Comparison of ENCODE assay signal across 21 cellular contexts in the genomic region with DNA sequence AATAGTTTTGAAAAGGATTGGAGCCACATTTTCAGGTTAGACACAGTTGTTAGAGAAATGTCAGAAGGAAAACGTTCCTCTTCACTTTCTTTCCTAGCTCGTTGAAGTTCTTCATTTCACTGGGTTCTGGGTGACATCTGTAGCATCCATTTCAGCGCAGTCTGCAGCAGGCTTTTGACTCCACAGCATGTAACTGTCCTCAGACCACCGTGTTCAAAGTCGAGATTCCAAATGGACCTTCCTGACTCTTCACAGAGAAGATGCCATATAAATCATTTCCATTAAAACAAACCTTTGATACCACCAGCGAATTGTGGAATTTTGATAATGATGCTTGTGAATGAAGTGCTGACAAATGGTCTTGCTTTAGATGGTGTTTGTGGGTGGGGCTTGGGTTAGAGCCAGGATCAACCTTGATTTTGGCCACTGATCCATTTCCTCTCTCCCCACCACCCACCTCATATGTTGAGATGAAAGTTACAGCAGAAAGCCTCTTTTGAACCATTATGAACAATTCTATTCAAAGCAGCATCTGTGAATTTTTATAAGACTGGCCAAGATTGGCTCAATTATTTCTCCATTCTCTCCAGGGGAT.
DNase-seq lines count a peak whose midpoint lies in the region; ATAC-seq and TF ChIP-seq lines count a peak whose summit lies in the region.
"Had no signal": no experiment of that assay in that cellular context is flagged by ENCODE, and none has a peak within 500 bp of the region (broad histone marks: within the 10 kb centered on the region; RNA-seq: fewer than 3 reads in every experiment).

No MANE protein-coding gene starts in this region.

- DNase-seq in T-helper 2 cell treated with Interferon-gamma antibody and Interleukin-4, amounts not matched to agents 5 μg/mL and 100 μg/mL, for 36 hours (ENCODE audit: low spot score), result no peak
- no peak for DNase-seq in T-helper 2 cell
- DNase-seq in CD8-positive, alpha-beta memory T cell, result no peak
- DNase-seq in Panc1 (ENCODE audit: low read depth, low spot score), result no peak
- DNase-seq in epithelial cell of prostate (ENCODE audit: low read depth, low spot score), result no peak
- no peak for DNase-seq in NCI-H526 treated with DMSO at 0.1 percent for 48 hours (lab: John Stamatoyannopoulos, UW)
- DNase-seq: activated CD8-positive, alpha-beta memory T cell treated with anti-CD3 and anti-CD28 coated beads for 24 hours; dermis blood vessel endothelial cell; foreskin melanocyte; MM.1S; NCI-H1436 treated with DMSO at 0.1 percent for 48 hours; NCI-H524; stimulated activated CD4-positive, alpha-beta T cell treated with anti-CD3 and anti-CD28 coated beads, Interleukin-12 subunit alpha, Interleukin-12 subunit beta, amount 100 ng/mL, for 4 hours; uterus; WERI-Rb-1 had no signal

- no TSS peak for BruUV-seq in Panc1 (replicated peaks; lab: Mats Ljungman, UMichigan)

- in situ Hi-C loops in Panc1 (cut with HindIII; ENCODE audit: low pct_unique_long_range_greater_than_20kb, low sequenced_read_pairs), result no loop called here

- H3K9me3 Mint-ChIP-seq in T-helper 2 cell treated with Interferon-gamma antibody and Interleukin-4, amounts not matched to agents 5 μg/mL and 100 μg/mL, for 36 hours, result no peaks in the 10 kb centered on the region
- no peaks in the 10 kb centered on the region for H3K9me3 Mint-ChIP-seq in CD8-positive, alpha-beta memory T cell

- H3K27ac ChIP-seq in CD8-positive, alpha-beta memory T cell (ENCODE audit: low read depth, low read length), result no peak overlapping the region
- H3K27ac ChIP-seq in Panc1 (ENCODE audit: low read length) (peak overlapping the region; percentile 71; the same call in 1 of the 2 replicates), epithelial cell of prostate (peak overlapping the region; percentile 70)
- H3K27ac ChIP-seq: hepatocyte, suprapubic skin, uterus, WERI-Rb-1 had no signal

- intact Hi-C loops in Panc1 (cut with micrococcal nuclease; ENCODE audit: unreplicated experiment), result loop anchor here (5.0 kb wide), 1 partner anchor 96 kb away; no protein-coding TSS in a partner anchor

- POLR2A ChIA-PET in CD8-positive, alpha-beta memory T cell (lab: Charles Lee), result no interaction called here
- POLR2A ChIA-PET in Panc1 (lab: Charles Lee), result interaction anchor here (0.7 kb wide), 1 partner anchor 164 kb away, joined by 3 read pairs; no protein-coding TSS in a partner anchor

- no peak for ATAC-seq in Panc1
- no peak for ATAC-seq in HG03571 (IDR thresholded peaks at IDR 0.05; ENCODE audit: unreplicated experiment)
- ATAC-seq in GM21723 (IDR thresholded peaks at IDR 0.05; ENCODE audit: unreplicated experiment), result no peak
- ATAC-seq: Right ventricle myocardium inferior had no signal

- peaks cover 3% of the 10 kb centered on the region for H3K36me3 Mint-ChIP-seq in T-helper 2 cell treated with Interferon-gamma antibody and Interleukin-4, amounts not matched to agents 5 μg/mL and 100 μg/mL, for 36 hours (ENCODE audit: low read depth)
- H3K36me3 Mint-ChIP-seq in CD8-positive, alpha-beta memory T cell, result no peaks in the 10 kb centered on the region

- H3K4me1 ChIP-seq in CD8-positive, alpha-beta memory T cell (ENCODE audit: insufficient read depth, low read length), result peaks cover 13% of the 10 kb centered on the region
- peaks cover 9% of the 10 kb centered on the region; the same call in 1 of the 2 replicates for H3K4me1 ChIP-seq in Panc1 (ENCODE audit: control insufficient read depth, insufficient read depth, low read length)
- H3K4me1 ChIP-seq: uterus had no signal

- H3K9me3 ChIP-seq in CD8-positive, alpha-beta memory T cell (ENCODE audit: low read length), result no peaks in the 10 kb centered on the region
- H3K9me3 ChIP-seq in Panc1 (ENCODE audit: control insufficient read depth, insufficient read depth, low read depth, low read length), result no peaks in the 10 kb centered on the region
- H3K9me3 ChIP-seq: suprapubic skin, uterus had no signal

- H3K4me3 Mint-ChIP-seq in T-helper 2 cell treated with Interferon-gamma antibody and Interleukin-4, amounts not matched to agents 5 μg/mL and 100 μg/mL, for 36 hours, result peak overlapping the region; percentile 62
- H3K4me3 Mint-ChIP-seq in CD8-positive, alpha-beta memory T cell, result peak overlapping the region in 6 of 7 donors; percentile 76 to 89 (median 83)

- CTCF ChIA-PET in CD8-positive, alpha-beta memory T cell (lab: Charles Lee), result interaction anchor here (0.7 kb wide), 1 partner anchor 13 kb away, joined by 3 read pairs; no protein-coding TSS in a partner anchor
- CTCF ChIA-PET in Panc1 (lab: Charles Lee), result no interaction called here

- TF ChIP-seq CTCF in Panc1 (IDR thresholded peaks at IDR 0.05), result no peak

- H3K27me3 Mint-ChIP-seq in T-helper 2 cell treated with Interferon-gamma antibody and Interleukin-4, amounts not matched to agents 5 μg/mL and 100 μg/mL, for 36 hours (ENCODE audit: low read depth), result peaks cover 8% of the 10 kb centered on the region
- peaks cover 0 to 1% of the 10 kb centered on the region in 2 donors for H3K27me3 Mint-ChIP-seq in CD8-positive, alpha-beta memory T cell

- peaks cover 48% of the 10 kb centered on the region for H3K4me1 Mint-ChIP-seq in T-helper 2 cell treated with Interferon-gamma antibody and Interleukin-4, amounts not matched to agents 5 μg/mL and 100 μg/mL, for 36 hours (ENCODE audit: low read depth)
- peaks cover 37 to 61% (median 57%) of the 10 kb centered on the region in 3 donors for H3K4me1 Mint-ChIP-seq in CD8-positive, alpha-beta memory T cell

- H3K27ac Mint-ChIP-seq in T-helper 2 cell treated with Interferon-gamma antibody and Interleukin-4, amounts not matched to agents 5 μg/mL and 100 μg/mL, for 36 hours, result no peak overlapping the region
- H3K27ac Mint-ChIP-seq in CD8-positive, alpha-beta memory T cell, result peak overlapping the region; percentile 40 to 99 (median 93)

- no peak overlapping the region for H3K4me3 ChIP-seq in CD8-positive, alpha-beta memory T cell (ENCODE audit: low read length)
- no peak overlapping the region for H3K4me3 ChIP-seq in Panc1 (ENCODE audit: low read depth in 2 of 2, low read length in 2 of 2)
- H3K4me3 ChIP-seq: hepatocyte, lung, suprapubic skin, uterus had no signal

- H3K27me3 ChIP-seq in CD8-positive, alpha-beta memory T cell (ENCODE audit: insufficient read depth, low read length, poor library complexity, severe bottlenecking), result no peaks in the 10 kb centered on the region
- H3K27me3 ChIP-seq in Panc1 (ENCODE audit: control insufficient read depth, insufficient read depth, low read length), result no peaks in the 10 kb centered on the region
- H3K27me3 ChIP-seq: hepatocyte, suprapubic skin, uterus had no signal

- no peaks in the 10 kb centered on the region for H3K36me3 ChIP-seq in CD8-positive, alpha-beta memory T cell (ENCODE audit: insufficient read depth, low read length)
- no peaks in the 10 kb centered on the region for H3K36me3 ChIP-seq in Panc1 (ENCODE audit: control insufficient read depth, insufficient read depth, low read length)
- H3K36me3 ChIP-seq: suprapubic skin, uterus, WERI-Rb-1 had no signal
